Comparison of ENCODE assay signal across 12 cellular contexts in genomic region chr5:178279026-178279722, GRCh38.
"Had no signal": no experiment of that assay in that cellular context is flagged by ENCODE, and none has a peak within 500 bp of the region (broad histone marks: within the 10 kb centered on the region; RNA-seq: fewer than 3 reads in every experiment).

No MANE protein-coding gene starts in this region.

- H3K4me3 ChIP-seq: gastroesophageal sphincter, heart left ventricle, left lung, stomach had no signal

- H3K36me3 ChIP-seq: gastroesophageal sphincter, heart left ventricle, left lung, neutrophil, stomach had no signal

- FAIRE-seq: bronchial epithelial cell had no signal

- H3K9ac ChIP-seq: parathyroid adenoma had no signal

- H3K27me3 ChIP-seq: heart left ventricle, neutrophil had no signal

- H3K27ac ChIP-seq: gastroesophageal sphincter, heart left ventricle, left lung, neutrophil, parathyroid adenoma, stomach had no signal

- H3K79me2 ChIP-seq: parathyroid adenoma had no signal

- H3K36me3 Mint-ChIP-seq: activated naive CD4-positive, alpha-beta T cell treated with anti-CD3 and anti-CD28 coated beads, Interleukin-2, amount 10 ng/mL, durations not matched to agents 7 days and 5 days; type B pancreatic cell had no signal

- H3K4me3 Mint-ChIP-seq: activated CD4-positive, alpha-beta T cell treated with anti-CD3 and anti-CD28 coated beads, Interleukin-2, amount 10 ng/mL, durations not matched to agents 24 days and 14 days; activated naive CD4-positive, alpha-beta T cell treated with anti-CD3 and anti-CD28 coated beads, Interleukin-2, amount 10 ng/mL, durations not matched to agents 7 days and 5 days; activated T-cell treated with anti-CD3 and anti-CD28 coated beads, Interleukin-2, amount 50 U/mL, for 4 hours; naive thymus-derived CD4-positive, alpha-beta T cell; type B pancreatic cell had no signal

- H3K27ac Mint-ChIP-seq: activated CD4-positive, alpha-beta T cell treated with anti-CD3 and anti-CD28 coated beads, Interleukin-2, amount 10 ng/mL, durations not matched to agents 24 days and 14 days; activated naive CD4-positive, alpha-beta T cell treated with anti-CD3 and anti-CD28 coated beads, Interleukin-2, amount 10 ng/mL, durations not matched to agents 7 days and 5 days; naive thymus-derived CD4-positive, alpha-beta T cell had no signal

- H3K4me1 ChIP-seq: parathyroid adenoma had no signal
